In the genomic region with DNA sequence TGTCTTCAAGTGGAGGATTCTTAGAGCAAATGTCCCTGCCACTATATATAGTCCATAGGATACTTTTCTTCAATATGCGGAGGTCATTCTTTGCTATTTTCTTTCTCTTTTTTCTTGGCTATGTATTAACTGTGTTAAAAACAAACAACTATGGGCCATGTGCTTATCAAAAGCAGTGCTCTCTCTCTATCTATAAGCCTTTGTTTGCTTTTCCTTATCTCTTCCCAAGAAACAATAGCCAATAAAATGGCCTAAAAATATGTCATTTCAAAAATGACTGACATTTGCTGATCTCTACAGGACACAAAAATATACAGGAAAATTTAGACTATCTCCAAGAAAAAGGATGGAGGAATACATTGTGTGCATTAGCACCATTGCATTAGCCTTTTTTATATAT, we compare ENCODE assay signal across 32 cellular contexts.
"Had no signal": no experiment of that assay in that cellular context is flagged by ENCODE, and none has a peak within 500 bp of the region (broad histone marks: within the 10 kb centered on the region; RNA-seq: fewer than 3 reads in every experiment).

No MANE protein-coding gene starts in this region.

- H3K4me1 ChIP-seq: adrenal gland, ascending aorta, body of pancreas, breast epithelium had no signal

- H3K27me3 ChIP-seq: adrenal gland, ascending aorta, body of pancreas, brain microvascular endothelial cell, breast epithelium, cardiac muscle cell had no signal

- H3K4me3 ChIP-seq: adrenal gland, ascending aorta, body of pancreas, breast epithelium, cardiac muscle cell had no signal

- DNase-seq: activated effector memory CD4-positive, alpha-beta T cell treated with anti-CD3 and anti-CD28 coated beads, Interleukin-2, amount 50 U/mL, for 16 hours; activated effector memory CD4-positive, alpha-beta T cell treated with Interleukin-2 at 50 U/mL for 16 hours; activated gamma-delta T cell; activated gamma-delta T cell treated with Interleukin-2 at 50 U/mL for 16 hours; activated naive CD4-positive, alpha-beta T cell; activated naive CD4-positive, alpha-beta T cell treated with anti-CD3 and anti-CD28 coated beads for 36 hours; activated naive CD4-positive, alpha-beta T cell treated with anti-CD3 and anti-CD28 coated beads, Interleukin-2, amount 10 ng/mL, durations not matched to agents 7 days and 5 days; activated naive CD4-positive, alpha-beta T cell treated with anti-CD3 and anti-CD28 coated beads, Interleukin-2, amount 50 U/mL, for 16 hours; activated naive CD4-positive, alpha-beta T cell treated with Interleukin-2 at 50 U/mL for 16 hours; activated naive CD8-positive, alpha-beta T cell treated with anti-CD3 and anti-CD28 coated beads for 36 hours; activated naive CD8-positive, alpha-beta T cell treated with anti-CD3 and anti-CD28 coated beads, Interleukin-2, amount 10 ng/mL, durations not matched to agents 7 days and 5 days; activated naive CD8-positive, alpha-beta T cell treated with anti-CD3 and anti-CD28 coated beads, Interleukin-2, amount 50 U/mL, for 24 hours; activated T-cell treated with anti-CD3 and anti-CD28 coated beads, Interleukin-2, amount 50 U/mL, for 4 hours; activated T-cell treated with anti-CD3 and anti-CD28 coated beads, Interleukin-2, amount 50 U/mL, for 48 hours; activated T-cell treated with anti-CD3 and anti-CD28 coated beads, Interleukin-2, amount 50 U/mL, for 72 hours; adrenal gland; amniotic stem cell; amygdala; anterior cingulate cortex; aorta; body of pancreas; brain microvascular endothelial cell; caudate nucleus; central memory CD4-positive, alpha-beta T cell; cerebellar nuclear complex had no signal

- H3K36me3 ChIP-seq: adrenal gland, ascending aorta, brain microvascular endothelial cell, breast epithelium, cardiac muscle cell had no signal

- ATAC-seq: activated naive CD4-positive, alpha-beta T cell treated with anti-CD3 and anti-CD28 coated beads, Interleukin-2, amount 50 U/mL, for 72 hours; activated naive CD8-positive, alpha-beta T cell treated with anti-CD3 and anti-CD28 coated beads, Interleukin-2, amount 50 U/mL, for 24 hours; activated T-cell treated with anti-CD3 and anti-CD28 coated beads, Interleukin-2, amount 50 U/mL, for 4 hours; activated T-cell treated with anti-CD3 and anti-CD28 coated beads, Interleukin-2, amount 50 U/mL, for 72 hours; activated T-helper 17 cell treated with anti-CD3 and anti-CD28 coated beads, Interleukin-2, amount 50 U/mL, for 72 hours; body of pancreas had no signal

- H3K9me3 ChIP-seq: adrenal gland, ascending aorta, body of pancreas, breast epithelium had no signal

- FAIRE-seq: astrocyte, bronchial epithelial cell had no signal

- H3K27ac ChIP-seq: adrenal gland, ascending aorta, body of pancreas, brain microvascular endothelial cell, breast epithelium, cardiac muscle cell had no signal
